Comparison of ENCODE assay signal across 8 cellular contexts in the genomic region with DNA sequence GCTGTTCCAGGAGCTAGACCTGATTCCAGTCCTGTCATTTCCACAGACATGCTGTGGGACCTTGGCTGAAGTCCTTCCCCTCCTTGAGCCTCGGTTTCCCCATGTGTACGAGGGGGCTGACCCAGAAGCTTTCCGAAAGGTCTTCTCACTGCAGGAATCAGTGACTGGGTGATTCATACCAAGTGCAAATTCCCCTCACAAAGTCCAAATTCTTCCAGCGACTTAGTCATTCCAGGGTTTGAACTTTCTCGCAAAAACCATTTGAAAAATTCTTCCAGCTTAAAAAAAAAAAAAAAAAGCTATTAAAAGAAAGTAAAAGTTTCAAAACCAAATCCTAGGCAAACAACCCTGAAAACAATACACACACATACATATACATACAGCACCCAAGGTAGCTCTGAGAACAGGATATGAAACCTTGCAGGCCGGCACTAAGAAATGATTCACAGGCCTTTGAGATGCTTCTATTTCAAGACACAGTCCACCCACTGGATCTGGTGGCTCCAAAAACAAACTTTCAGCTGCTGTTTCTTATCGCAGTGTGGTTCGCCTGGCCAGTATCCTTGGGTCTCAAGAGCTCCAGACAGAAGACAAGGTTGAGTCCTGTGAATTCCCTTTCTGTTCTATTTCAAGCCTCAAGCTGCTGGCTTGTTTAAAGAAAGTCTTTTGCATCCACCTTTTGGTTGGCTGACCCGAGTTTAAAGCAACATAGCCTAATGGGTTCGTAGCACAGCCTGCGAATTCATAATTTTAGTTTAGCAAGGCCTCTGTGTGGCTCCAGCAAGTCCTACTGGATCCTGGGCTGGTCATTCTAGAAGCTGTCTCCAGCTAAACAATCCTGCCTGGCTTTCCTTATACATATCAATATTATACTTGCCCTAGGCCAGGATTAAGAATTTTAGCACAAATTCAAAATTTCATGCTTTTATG. TPM values are rescaled to one million over a fixed set of nuclear protein-coding genes. Genes with fewer than 3 reads are reported as not detected.
DNase-seq lines count a peak whose midpoint lies in the region; ATAC-seq and TF ChIP-seq lines count a peak whose summit lies in the region.

No MANE protein-coding gene starts in this region.

- intact Hi-C loops in testis (cut with DNase I; ENCODE audit: low total_unique reads): no loop called here

- ATAC-seq in GM21423 (IDR thresholded peaks at IDR 0.05; ENCODE audit: unreplicated experiment): peak; percentile 83

- H3K4me3 ChIP-seq in Karpas-422 (ENCODE audit: low read length) (peak overlapping the region; percentile 61), testis (no peak overlapping the region)

- peak overlapping the region; percentile 52 for H2AFZ ChIP-seq in Karpas-422 (ENCODE audit: low read length)

- no peak for TF ChIP-seq CTCF in testis (IDR thresholded peaks at IDR 0.05)

- no peaks in the 10 kb centered on the region for H3K79me2 ChIP-seq in Karpas-422 (ENCODE audit: low read length)

- H3K27ac ChIP-seq in Karpas-422 (ENCODE audit: low read length) (peak overlapping the region; percentile 92), adipose tissue (ENCODE audit: low read depth, low read length) (peak overlapping the region; percentile 65), testis (peak overlapping the region; percentile 18 to 57)

- H4K20me1 ChIP-seq in Karpas-422 (ENCODE audit: insufficient read depth, low read depth, low read length): no peaks in the 10 kb centered on the region

- H3K36me3 ChIP-seq in Karpas-422 (ENCODE audit: insufficient read depth, low read length) (no peaks in the 10 kb centered on the region), testis (ENCODE audit: low read depth, missing control alignments) (no peaks in the 10 kb centered on the region)

- WGBS in adipose tissue, 3 donors: 45 to 68% (median 55%) methylated on average over 11 of the region's 11 CpGs
- 33 to 37% methylated on average over 11 of the region's 11 CpGs for WGBS in testis, 2 donors

- no peaks in the 10 kb centered on the region for H3K9me2 ChIP-seq in Karpas-422 (replicated peaks; ENCODE audit: insufficient read depth, low read length)

- TF ChIP-seq POLR2A in testis (IDR thresholded peaks at IDR 0.05): no peak

- DNase-seq in ELR (ENCODE audit: low read depth): peak; percentile 83
- DNase-seq in Karpas-422: peak; percentile 91
- DNase-seq in kidney tubule cell (ENCODE audit: low spot score): peak; percentile 81
- peak; percentile 68 for DNase-seq in testis
- DNase-seq in NCI-H510A treated with DMSO at 0.1 percent for 48 hours (lab: John Stamatoyannopoulos, UW): no peak
- no peak for DNase-seq in NCI-H1694 (lab: John Stamatoyannopoulos, UW)

- peak overlapping the region; percentile 72 for H3K9ac ChIP-seq in Karpas-422 (ENCODE audit: low read length)

- H3K4me2 ChIP-seq in Karpas-422 (ENCODE audit: low read depth, low read length, poor library complexity, severe bottlenecking): peak overlapping the region; percentile 76

- no peaks in the 10 kb centered on the region for H3K27me3 ChIP-seq in Karpas-422 (ENCODE audit: low read length)
- no peaks in the 10 kb centered on the region for H3K27me3 ChIP-seq in testis

- H3K4me1 ChIP-seq in Karpas-422 (ENCODE audit: low read length) (peaks cover 64% of the 10 kb centered on the region), testis (peaks cover 10% of the 10 kb centered on the region)

- H3K9me3 ChIP-seq in Karpas-422 (ENCODE audit: low read length) (no peaks in the 10 kb centered on the region), testis (no peaks in the 10 kb centered on the region)

RNA-seq across cellular contexts. Expression of a gene that starts 18.0 kb away (rescaled TPM):
- 32.0 and 33.0 TPM in 2 replicates for total RNA-seq in Karpas-422 (2014; rRNA removed; shearing (Covaris generic); ENCODE audit: low replicate concordance)
- polyA plus RNA-seq in adipose tissue (100 to 1,000 TPM in 2 of 3 donors, 10 to 100 TPM in 1; 58.7 to 375 (median 170) TPM), testis (ENCODE audit: insufficient read depth, low read depth, low replicate concordance) (24.5 TPM)
- 10 to 100 TPM; 27.2 to 34.5 TPM for total RNA-seq in testis

RNA-seq across cellular contexts. Expression of a gene that starts 46.3 kb away (rescaled TPM):
- 6.6 and 8.0 TPM in 2 replicates for total RNA-seq in Karpas-422 (2014; rRNA removed; shearing (Covaris generic); ENCODE audit: low replicate concordance)
- polyA plus RNA-seq in adipose tissue (under 1 TPM; 0.10 to 0.22 (median 0.16) TPM), testis (ENCODE audit: insufficient read depth, low read depth, low replicate concordance) (4.8 TPM)
- total RNA-seq in testis: 1 to 10 TPM; 4.2 to 6.6 TPM

Comparison
In these comparisons a context has a peak if more than half of its experiments do, and no peak if none do; other contexts are left out.
1. DNase-seq: peak in ELR (single experiment), Karpas-422 (single experiment), kidney tubule cell (single experiment) and testis (single experiment); none in NCI-H510A treated with DMSO at 0.1 percent for 48 hours (single experiment) and NCI-H1694 (single experiment).
2. H3K27ac ChIP-seq: peak in every context shown above with its lines; median percentile 92 in Karpas-422; 65 in adipose tissue; 38 in testis.